Comparison of ENCODE assay signal across 1 cellular context in genomic region chr21:29643289-29643688, GRCh38.
TF ChIP-seq lines count a peak whose summit lies in the region.

No MANE protein-coding gene starts in this region.

TF ChIP-seq in K562, 482 proteins besides CTCF, POLR2A, EP300 and RAD21 (continued from another document):
- TF ChIP-seq ZNF395 (CRISPR knock-in tag; IDR thresholded peaks at IDR 0.05) = peak; percentile 17
- TF ChIP-seq ZNF41 (CRISPR knock-in tag; conservative IDR thresholded peaks at IDR 0.05) = peak; percentile 13; the same call in 1 of the 2 replicates
- TF ChIP-seq POLR3A (IDR thresholded peaks at IDR 0.05; ENCODE audit: borderline replicate concordance, extremely low read depth, insufficient read depth, insufficient read length) = no peak
- TF ChIP-seq EP400 (IDR thresholded peaks at IDR 0.05) = 0 out of 2 replicates have a peak, but pooled peaks have one; percentile 44
- TF ChIP-seq ZNF431 (CRISPR knock-in tag; IDR thresholded peaks at IDR 0.05) = no peak
- TF ChIP-seq ZNF449 (CRISPR knock-in tag; IDR thresholded peaks at IDR 0.05) = peak; percentile 1; the same call in 1 of the 2 replicates
- peak; percentile 72 for TF ChIP-seq L3MBTL2 (IDR thresholded peaks at IDR 0.05)
- no peak for TF ChIP-seq NR2C1 (IDR thresholded peaks at IDR 0.05)
- TF ChIP-seq NR2C1 (tag; IDR thresholded peaks at IDR 0.05) = 0 out of 2 replicates have a peak, but pooled peaks have one; percentile 14
- 0 out of 2 replicates have a peak, but pooled peaks have one; percentile 3 for TF ChIP-seq DPF2 (IDR thresholded peaks at IDR 0.05)
- peak; percentile 41; the same call in 1 of the 2 replicates for TF ChIP-seq VEZF1 (CRISPR knock-in tag; IDR thresholded peaks at IDR 0.05)
- no peak for TF ChIP-seq JUND (IDR thresholded peaks at IDR 0.05; ENCODE audit: borderline replicate concordance, low read depth, low read length)
- TF ChIP-seq JUND (tag; IDR thresholded peaks at IDR 0.05; ENCODE audit: borderline replicate concordance, low read depth, low read length) = peak; percentile 38; the same call in 1 of the 3 replicates
- TF ChIP-seq TCFL5 (CRISPR knock-in tag; conservative IDR thresholded peaks at IDR 0.05) = peak; percentile 2; the same call in 1 of the 2 replicates
- TF ChIP-seq NR4A1 (CRISPR knock-in tag; IDR thresholded peaks at IDR 0.05) = peak; percentile 85; the same call in 1 of the 2 replicates
- peak; percentile 56; the same call in 1 of the 2 replicates for TF ChIP-seq NR4A1 (tag; IDR thresholded peaks at IDR 0.05)
- 0 out of 2 replicates have a peak, but pooled peaks have one; percentile 45 for TF ChIP-seq ZNF165 (CRISPR knock-in tag; IDR thresholded peaks at IDR 0.05; ENCODE audit: borderline replicate concordance)
- peak; percentile 51; the same call in 1 of the 2 replicates for TF ChIP-seq ZNF79 (CRISPR knock-in tag; IDR thresholded peaks at IDR 0.05; ENCODE audit: low read depth)
- TF ChIP-seq ZNF274 (IDR thresholded peaks at IDR 0.05; ENCODE audit: borderline replicate concordance, low read depth, low read length) = no peak
- TF ChIP-seq CHD4 (IDR thresholded peaks at IDR 0.05; ENCODE audit: insufficient read depth, insufficient replicate concordance, low read depth, low read length, poor library complexity, severe bottlenecking) = peak; percentile 28
- TF ChIP-seq EZH2 (IDR thresholded peaks at IDR 0.05; ENCODE audit: borderline replicate concordance, low read depth, low read length) = no peak
- TF ChIP-seq SNRNP70 (optimal IDR thresholded peaks at IDR 0.05; ENCODE audit: low read depth, low read length) = no peak
- TF ChIP-seq ZNF766 (CRISPR knock-in tag; conservative IDR thresholded peaks at IDR 0.05) = peak; percentile 34; the same call in 1 of the 2 replicates
- no peak for TF ChIP-seq NR2C2 (CRISPR knock-in tag; IDR thresholded peaks at IDR 0.05)
- no peak for TF ChIP-seq NR2C2 (tag; IDR thresholded peaks at IDR 0.05)
- peak; percentile 22; the same call in 1 of the 2 replicates for TF ChIP-seq HIVEP1 (CRISPR knock-in tag; IDR thresholded peaks at IDR 0.05)
- no peak for TF ChIP-seq KLF13 (tag; IDR thresholded peaks at IDR 0.05; ENCODE audit: borderline replicate concordance, low read depth)
- TF ChIP-seq CGGBP1 (CRISPR knock-in tag; IDR thresholded peaks at IDR 0.05) = no peak
- peak; percentile 15; the same call in 1 of the 2 replicates for TF ChIP-seq ZNF134 (CRISPR knock-in tag; conservative IDR thresholded peaks at IDR 0.05)
- TF ChIP-seq GTF2E2 (tag; IDR thresholded peaks at IDR 0.05) = peak; percentile 42; the same call in 1 of the 2 replicates
- TF ChIP-seq PHF20 (IDR thresholded peaks at IDR 0.05; ENCODE audit: partially characterized antibody) = no peak
